1 cellular context compared by ENCODE assay signal in genomic region chr2:71882949-71883472, GRCh38.
TF ChIP-seq lines count a peak whose summit lies in the region.

No MANE protein-coding gene starts in this region.

TF ChIP-seq in HepG2, 621 proteins besides CTCF, POLR2A, EP300 and RAD21 (continued from another document and continues in another):
- no peak for TF ChIP-seq HNRNPUL1 (IDR thresholded peaks at IDR 0.05; ENCODE audit: low read depth, low read length)
- peak; percentile 67; the same call in 1 of the 2 replicates for TF ChIP-seq JUND (CRISPR knock-in tag; IDR thresholded peaks at IDR 0.05)
- peak; percentile 28; the same call in 1 of the 2 replicates for TF ChIP-seq MLXIP (CRISPR knock-in tag; IDR thresholded peaks at IDR 0.05; ENCODE audit: borderline replicate concordance)
- TF ChIP-seq ZNF781 (CRISPR knock-in tag; IDR thresholded peaks at IDR 0.05; ENCODE audit: borderline replicate concordance, not compliant biosample characterization), result peak; percentile 46
- no peak for TF ChIP-seq ZNF180 (CRISPR knock-in tag; IDR thresholded peaks at IDR 0.05; ENCODE audit: borderline replicate concordance, low read depth)
- peak; percentile 60 for TF ChIP-seq AGO1 (IDR thresholded peaks at IDR 0.05; ENCODE audit: low read depth, low read length, poor library complexity, severe bottlenecking)
- no peak for TF ChIP-seq ZNF20 (CRISPR knock-in tag; IDR thresholded peaks at IDR 0.05)
- peak; percentile 98 for TF ChIP-seq ZNF556 (CRISPR knock-in tag; IDR thresholded peaks at IDR 0.05; ENCODE audit: borderline replicate concordance)
- peak; percentile 84 for TF ChIP-seq ZNF574 (CRISPR knock-in tag; IDR thresholded peaks at IDR 0.05)
- no peak for TF ChIP-seq MYNN (CRISPR knock-in tag; IDR thresholded peaks at IDR 0.05; ENCODE audit: low read depth)
- TF ChIP-seq RBFOX2 (IDR thresholded peaks at IDR 0.05; ENCODE audit: low read depth, low read length), result no peak
- TF ChIP-seq ZNF75D (CRISPR knock-in tag; IDR thresholded peaks at IDR 0.05; ENCODE audit: borderline replicate concordance), result no peak
- no peak for TF ChIP-seq ZSCAN30 (CRISPR knock-in tag; IDR thresholded peaks at IDR 0.05)
- peak; percentile 82 for TF ChIP-seq ZNF18 (CRISPR knock-in tag; IDR thresholded peaks at IDR 0.05; ENCODE audit: insufficient replicate concordance)
- peak; percentile 81 for TF ChIP-seq NR2F2 (IDR thresholded peaks at IDR 0.05; ENCODE audit: borderline replicate concordance, low read depth)
- TF ChIP-seq ZNF780A (CRISPR knock-in tag; IDR thresholded peaks at IDR 0.05), result 0 out of 2 replicates have a peak, but pooled peaks have one; percentile 29
- TF ChIP-seq HMG20B (CRISPR knock-in tag; conservative IDR thresholded peaks at IDR 0.05), result peak; percentile 79
- TF ChIP-seq BRCA1 (CRISPR knock-in tag; IDR thresholded peaks at IDR 0.05), result peak; percentile 78; the same call in 1 of the 2 replicates
- peak; percentile 82 for TF ChIP-seq ZNF644 (CRISPR knock-in tag; IDR thresholded peaks at IDR 0.05; ENCODE audit: low read depth)
- peak; percentile 91 for TF ChIP-seq DPF2 (CRISPR knock-in tag; IDR thresholded peaks at IDR 0.05; ENCODE audit: borderline replicate concordance, low read depth)
- no peak for TF ChIP-seq ZFP36L2 (CRISPR knock-in tag; IDR thresholded peaks at IDR 0.05)
- TF ChIP-seq FOXK1 (CRISPR knock-in tag; IDR thresholded peaks at IDR 0.05; ENCODE audit: borderline replicate concordance, low read depth), result peak; percentile 99
- TF ChIP-seq POLR2AphosphoS5 (IDR thresholded peaks at IDR 0.05; ENCODE audit: low read depth, low read length), result no peak
- no peak for TF ChIP-seq JARID2 (CRISPR knock-in tag; IDR thresholded peaks at IDR 0.05; ENCODE audit: insufficient replicate concordance)
- peak; percentile 95 for TF ChIP-seq AHDC1 (CRISPR knock-in tag; IDR thresholded peaks at IDR 0.05; ENCODE audit: borderline replicate concordance)
- TF ChIP-seq ESRRA (CRISPR knock-in tag; IDR thresholded peaks at IDR 0.05; ENCODE audit: low read depth), result peak; percentile 77
- peak; percentile 93 for TF ChIP-seq NFKBIZ (CRISPR knock-in tag; IDR thresholded peaks at IDR 0.05)
- TF ChIP-seq, protein P1, sequence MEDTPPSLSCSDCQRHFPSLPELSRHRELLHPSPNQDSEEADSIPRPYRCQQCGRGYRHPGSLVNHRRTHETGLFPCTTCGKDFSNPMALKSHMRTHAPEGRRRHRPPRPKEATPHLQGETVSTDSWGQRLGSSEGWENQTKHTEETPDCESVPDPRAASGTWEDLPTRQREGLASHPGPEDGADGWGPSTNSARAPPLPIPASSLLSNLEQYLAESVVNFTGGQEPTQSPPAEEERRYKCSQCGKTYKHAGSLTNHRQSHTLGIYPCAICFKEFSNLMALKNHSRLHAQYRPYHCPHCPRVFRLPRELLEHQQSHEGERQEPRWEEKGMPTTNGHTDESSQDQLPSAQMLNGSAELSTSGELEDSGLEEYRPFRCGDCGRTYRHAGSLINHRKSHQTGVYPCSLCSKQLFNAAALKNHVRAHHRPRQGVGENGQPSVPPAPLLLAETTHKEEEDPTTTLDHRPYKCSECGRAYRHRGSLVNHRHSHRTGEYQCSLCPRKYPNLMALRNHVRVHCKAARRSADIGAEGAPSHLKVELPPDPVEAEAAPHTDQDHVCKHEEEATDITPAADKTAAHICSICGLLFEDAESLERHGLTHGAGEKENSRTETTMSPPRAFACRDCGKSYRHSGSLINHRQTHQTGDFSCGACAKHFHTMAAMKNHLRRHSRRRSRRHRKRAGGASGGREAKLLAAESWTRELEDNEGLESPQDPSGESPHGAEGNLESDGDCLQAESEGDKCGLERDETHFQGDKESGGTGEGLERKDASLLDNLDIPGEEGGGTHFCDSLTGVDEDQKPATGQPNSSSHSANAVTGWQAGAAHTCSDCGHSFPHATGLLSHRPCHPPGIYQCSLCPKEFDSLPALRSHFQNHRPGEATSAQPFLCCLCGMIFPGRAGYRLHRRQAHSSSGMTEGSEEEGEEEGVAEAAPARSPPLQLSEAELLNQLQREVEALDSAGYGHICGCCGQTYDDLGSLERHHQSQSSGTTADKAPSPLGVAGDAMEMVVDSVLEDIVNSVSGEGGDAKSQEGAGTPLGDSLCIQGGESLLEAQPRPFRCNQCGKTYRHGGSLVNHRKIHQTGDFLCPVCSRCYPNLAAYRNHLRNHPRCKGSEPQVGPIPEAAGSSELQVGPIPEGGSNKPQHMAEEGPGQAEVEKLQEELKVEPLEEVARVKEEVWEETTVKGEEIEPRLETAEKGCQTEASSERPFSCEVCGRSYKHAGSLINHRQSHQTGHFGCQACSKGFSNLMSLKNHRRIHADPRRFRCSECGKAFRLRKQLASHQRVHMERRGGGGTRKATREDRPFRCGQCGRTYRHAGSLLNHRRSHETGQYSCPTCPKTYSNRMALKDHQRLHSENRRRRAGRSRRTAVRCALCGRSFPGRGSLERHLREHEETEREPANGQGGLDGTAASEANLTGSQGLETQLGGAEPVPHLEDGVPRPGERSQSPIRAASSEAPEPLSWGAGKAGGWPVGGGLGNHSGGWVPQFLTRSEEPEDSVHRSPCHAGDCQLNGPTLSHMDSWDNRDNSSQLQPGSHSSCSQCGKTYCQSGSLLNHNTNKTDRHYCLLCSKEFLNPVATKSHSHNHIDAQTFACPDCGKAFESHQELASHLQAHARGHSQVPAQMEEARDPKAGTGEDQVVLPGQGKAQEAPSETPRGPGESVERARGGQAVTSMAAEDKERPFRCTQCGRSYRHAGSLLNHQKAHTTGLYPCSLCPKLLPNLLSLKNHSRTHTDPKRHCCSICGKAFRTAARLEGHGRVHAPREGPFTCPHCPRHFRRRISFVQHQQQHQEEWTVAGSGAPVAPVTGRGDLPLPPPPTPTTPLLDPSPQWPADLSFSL (CRISPR knock-in tag; IDR thresholded peaks at IDR 0.05), result no peak
- TF ChIP-seq SP2 (CRISPR knock-in tag; IDR thresholded peaks at IDR 0.05), result 0 out of 2 replicates have a peak, but pooled peaks have one; percentile 49
- no peak for TF ChIP-seq ZBTB10 (CRISPR knock-in tag; IDR thresholded peaks at IDR 0.05; ENCODE audit: borderline replicate concordance)
- TF ChIP-seq XBP1 (CRISPR knock-in tag; IDR thresholded peaks at IDR 0.05), result no peak
- no peak for TF ChIP-seq SP4 (CRISPR knock-in tag; IDR thresholded peaks at IDR 0.05)
- TF ChIP-seq ZNF879 (CRISPR knock-in tag; IDR thresholded peaks at IDR 0.05), result no peak
- 0 out of 2 replicates have a peak, but pooled peaks have one; percentile 73 for TF ChIP-seq DNMT1 (CRISPR knock-in tag; IDR thresholded peaks at IDR 0.05)
- no peak for TF ChIP-seq ZEB1 (IDR thresholded peaks at IDR 0.05; ENCODE audit: insufficient replicate concordance, low read depth)
- no peak for TF ChIP-seq ZNF3 (CRISPR knock-in tag; IDR thresholded peaks at IDR 0.05)
- TF ChIP-seq MAFF (IDR thresholded peaks at IDR 0.05; ENCODE audit: low read depth, low read length), result no peak
- TF ChIP-seq ZNF839 (CRISPR knock-in tag; IDR thresholded peaks at IDR 0.05; ENCODE audit: borderline replicate concordance), result no peak
- 0 out of 2 replicates have a peak, but pooled peaks have one; percentile 73 for TF ChIP-seq ZNF160 (CRISPR knock-in tag; IDR thresholded peaks at IDR 0.05)
- TF ChIP-seq ZNF775 (CRISPR knock-in tag; IDR thresholded peaks at IDR 0.05; ENCODE audit: borderline replicate concordance), result no peak
